Comparison of ENCODE assay signal across 10 cellular contexts in genomic region chr4:75869100-75869499, GRCh38. TPM values are rescaled to one million over a fixed set of nuclear protein-coding genes. Genes with fewer than 3 reads are reported as not detected.
"Had no signal": no experiment of that assay in that cellular context is flagged by ENCODE, and none has a peak within 500 bp of the region (broad histone marks: within the 10 kb centered on the region; RNA-seq: fewer than 3 reads in every experiment).

No MANE protein-coding gene starts in this region.

- H3K4me1 ChIP-seq: HAP-1 had no signal

- H3K4me3 ChIP-seq: GM23248, HAP-1 had no signal

- H3K36me3 ChIP-seq: HAP-1 had no signal

- H3K27ac ChIP-seq: GM23248, HL-60 had no signal

- ATAC-seq: HCT116, HepG2 had no signal

- DNase-seq: GM23248, GOT3, H7, HFFc6 had no signal

- H3K9me3 ChIP-seq: HAP-1 had no signal

RNA-seq across cellular contexts. Expression of gene PPEF2, which starts 33.2 kb away (rescaled TPM):
- total RNA-seq: GM23248, H4, H7, HepG2, HFFc6, HT1080 had no signal
